Comparison of ENCODE assay signal across 17 cellular contexts in genomic region chr7:157396316-157397035, GRCh38. TPM values are rescaled to one million over a fixed set of nuclear protein-coding genes. Genes with fewer than 3 reads are reported as not detected.
A peak's percentile ranks its signal among the peaks of the same experiment; 100 is the strongest.
DNase-seq lines count a peak whose midpoint lies in the region; ATAC-seq and TF ChIP-seq lines count a peak whose summit lies in the region.
"Had no signal": no experiment of that assay in that cellular context is flagged by ENCODE, and none has a peak within 500 bp of the region (broad histone marks: within the 10 kb centered on the region; RNA-seq: fewer than 3 reads in every experiment).

No MANE protein-coding gene starts in this region.

- H3K27ac ChIP-seq in IMR-90 (ENCODE audit: insufficient read depth, low read length) (peak overlapping the region; percentile 96; the same call in 1 of the 2 replicates), hepatocyte (peak overlapping the region; percentile 23), trophoblast cell (ENCODE audit: low read depth, low read length) (no peak overlapping the region)
- H3K27ac ChIP-seq: colonic mucosa had no signal

- peak overlapping the region; percentile 44 for H3K4ac ChIP-seq in IMR-90 (ENCODE audit: low read depth, low read length)
- H3K4ac ChIP-seq in trophoblast cell (ENCODE audit: low read depth, low read length): no peak overlapping the region

- H3K56ac ChIP-seq in IMR-90 (ENCODE audit: extremely low read depth, insufficient read depth, low read length): no peak overlapping the region

- no peaks in the 10 kb centered on the region for H3K9me2 ChIP-seq in hepatocyte (replicated peaks; ENCODE audit: insufficient read depth)

- ATAC-seq in IMR-90 (ENCODE audit: low read depth): no peak
- ATAC-seq: activated CD8-positive, alpha-beta memory T cell treated with anti-CD3 and anti-CD28 coated beads, Interleukin-2, amount 10 ng/mL, durations not matched to agents 7 days and 5 days; activated T-helper 17 cell treated with anti-CD3 and anti-CD28 coated beads, Interleukin-2, amount 50 U/mL, for 72 hours; stimulated activated naive B cell treated with anti-CD40 and anti-IgM and Interleukin-4, amounts not matched to agents 10 μg/mL and 1 μg/mL and 100 μg/mL, for 72 hours had no signal

- DNase-seq in H7 (peak; percentile 66), IMR-90 (no peak), hepatocyte (ENCODE audit: low spot score) (no peak), trophoblast cell (no peak), NCI-H1105 treated with DMSO at 0.1 percent for 48 hours (lab: John Stamatoyannopoulos, UW) (no peak), globus pallidus (ENCODE audit: low spot score) (no peak), NCI-H524 treated with DMSO at 0.1 percent for 48 hours (lab: John Stamatoyannopoulos, UW) (no peak)
- DNase-seq: activated CD4-positive, alpha-beta T cell treated with anti-CD3 and anti-CD28 coated beads for 1 hour; activated CD8-positive, alpha-beta memory T cell treated with anti-CD3 and anti-CD28 coated beads, Interleukin-2, amount 10 ng/mL, durations not matched to agents 7 days and 5 days; colonic mucosa; HCEC 1CT; NCI-H1105; NCI-H2107; NCI-H510A; stimulated activated naive B cell treated with anti-CD40 and anti-IgM and Interleukin-4, amounts not matched to agents 10 μg/mL and 1 μg/mL and 100 μg/mL, for 72 hours had no signal

- no peak overlapping the region for H2AK5ac ChIP-seq in IMR-90 (ENCODE audit: low read depth, low read length)
- no peak overlapping the region for H2AK5ac ChIP-seq in trophoblast cell (ENCODE audit: low read length)

- dilution Hi-C loops in IMR-90 (cut with HindIII; ENCODE audit: low sequenced_read_pairs, unreplicated experiment): no loop called here

- H3K79me2 ChIP-seq in hepatocyte: peaks cover 44% of the 10 kb centered on the region
- peaks cover 3% of the 10 kb centered on the region for H3K79me2 ChIP-seq in trophoblast cell (ENCODE audit: control insufficient read depth, insufficient read depth, low read length, poor library complexity)

- peaks cover 51% of the 10 kb centered on the region for H4K20me1 ChIP-seq in IMR-90 (ENCODE audit: insufficient read depth, low read length)
- peaks cover 3% of the 10 kb centered on the region for H4K20me1 ChIP-seq in hepatocyte (ENCODE audit: insufficient read depth, poor library complexity, severe bottlenecking)

- H2BK5ac ChIP-seq in IMR-90 (ENCODE audit: low read depth, low read length, poor library complexity, severe bottlenecking): peak overlapping the region; percentile 14
- no peak overlapping the region for H2BK5ac ChIP-seq in trophoblast cell (ENCODE audit: low read depth, low read length, poor library complexity)

- no peak overlapping the region for H2BK12ac ChIP-seq in trophoblast cell (ENCODE audit: low read length)

- H3K9me3 ChIP-seq in IMR-90 (ENCODE audit: control insufficient read depth, insufficient read depth, low read length) (no peaks in the 10 kb centered on the region), hepatocyte (ENCODE audit: low read depth) (no peaks in the 10 kb centered on the region), trophoblast cell (ENCODE audit: insufficient read depth, low read depth, low read length) (no peaks in the 10 kb centered on the region)
- H3K9me3 ChIP-seq: colonic mucosa, tibial nerve had no signal

- H2AK9ac ChIP-seq in IMR-90 (replicated peaks; ENCODE audit: low read depth, low read length, poor library complexity): peak overlapping the region; percentile 20

- no peaks in the 10 kb centered on the region for H3K27me3 ChIP-seq in H7 (ENCODE audit: control insufficient read depth, insufficient read depth, low read length)
- no peaks in the 10 kb centered on the region for H3K27me3 ChIP-seq in IMR-90 (ENCODE audit: control insufficient read depth, insufficient read depth, low read length)
- no peaks in the 10 kb centered on the region for H3K27me3 ChIP-seq in hepatocyte
- no peaks in the 10 kb centered on the region for H3K27me3 ChIP-seq in trophoblast cell (ENCODE audit: insufficient read depth, low read length)
- H3K27me3 ChIP-seq: colonic mucosa, tibial nerve had no signal

- no peak overlapping the region for H2BK20ac ChIP-seq in IMR-90 (ENCODE audit: low read depth, low read length)

- H2BK120ac ChIP-seq in IMR-90 (ENCODE audit: low read depth, low read length) (no peak overlapping the region), trophoblast cell (ENCODE audit: insufficient read depth, low read length, poor library complexity) (no peak overlapping the region)

- H3K79me1 ChIP-seq in IMR-90 (ENCODE audit: low read depth in 1 of 2, low read length in 2 of 2) (peaks cover 33 to 83% of the 10 kb centered on the region in 2 experiments), trophoblast cell (ENCODE audit: low read length) (no peaks in the 10 kb centered on the region)

- H2BK15ac ChIP-seq in IMR-90 (ENCODE audit: low read depth, low read length): peak overlapping the region; percentile 49; the same call in 1 of the 3 replicates

- H3K4me1 ChIP-seq in IMR-90 (ENCODE audit: control insufficient read depth, insufficient read depth, low read length): peaks cover 16% of the 10 kb centered on the region
- H3K4me1 ChIP-seq in hepatocyte (ENCODE audit: insufficient read depth): peaks cover 17% of the 10 kb centered on the region
- peaks cover 17 to 18% of the 10 kb centered on the region in 2 experiments for H3K4me1 ChIP-seq in trophoblast cell (ENCODE audit: control insufficient read depth in 1 of 2, insufficient read depth in 2 of 2, low read length in 2 of 2)
- H3K4me1 ChIP-seq: colonic mucosa had no signal

- POLR2A ChIA-PET in IMR-90 (lab: Charles Lee; ENCODE audit: unreplicated experiment): no interaction called here

- 93% methylated on average over 7 of the region's 20 CpGs; no CpG with 5 or more reads in 1 of the 2 experiments for WGBS in IMR-90 (ENCODE audit: extremely low coverage in 2 of 2, insufficient read length in 1 of 2), 2 experiments
- 91% methylated on average over 20 of the region's 20 CpGs for WGBS in hepatocyte (ENCODE audit: low lambda C conversion rate, missing lambda C conversion rate)
- no CpG with 5 or more reads among the region's 20 CpGs for WGBS in trophoblast cell (ENCODE audit: extremely low coverage, insufficient coverage, insufficient read length)

- H4K8ac ChIP-seq in IMR-90 (ENCODE audit: low read depth in 2 of 2, low read length in 2 of 2): no peak overlapping the region
- no peak overlapping the region for H4K8ac ChIP-seq in trophoblast cell (ENCODE audit: low read depth, low read length)

- H4K12ac ChIP-seq in trophoblast cell (ENCODE audit: low read depth, low read length): no peak overlapping the region

- H3K14ac ChIP-seq in IMR-90 (replicated peaks; ENCODE audit: low read depth, low read length) (no peak overlapping the region), trophoblast cell (ENCODE audit: low read length) (no peak overlapping the region)

- peaks cover 37% of the 10 kb centered on the region for H3K9me1 ChIP-seq in IMR-90 (ENCODE audit: insufficient read depth, low read length)

- TF ChIP-seq POLR2A in IMR-90 (IDR thresholded peaks at IDR 0.05; ENCODE audit: low read depth, low read length): no peak

- intact Hi-C loops in IMR-90 (cut with micrococcal nuclease): no loop called here

- H3K18ac ChIP-seq in IMR-90 (ENCODE audit: low read depth, low read length) (no peak overlapping the region), trophoblast cell (ENCODE audit: low read length) (peak overlapping the region; percentile 34)

- TF ChIP-seq RAD21 in IMR-90 (IDR thresholded peaks at IDR 0.05; ENCODE audit: low read length): no peak

- H3K23ac ChIP-seq in IMR-90 (ENCODE audit: low read depth, low read length): no peak overlapping the region
- no peak overlapping the region for H3K23ac ChIP-seq in trophoblast cell (ENCODE audit: low read length)

- CTCF ChIA-PET in IMR-90 (lab: Yijun Ruan, JAX): no interaction called here

- H3K4me2 ChIP-seq in IMR-90 (ENCODE audit: low read depth, low read length) (no peak overlapping the region), hepatocyte (no peak overlapping the region), trophoblast cell (ENCODE audit: low read length) (no peak overlapping the region)

- H3K4me3 ChIP-seq in H7 (ENCODE audit: insufficient read depth, low read depth, low read length) (no peak overlapping the region), IMR-90 (ENCODE audit: insufficient read depth, low read depth, low read length) (no peak overlapping the region), hepatocyte (no peak overlapping the region), trophoblast cell (ENCODE audit: low read depth, low read length) (no peak overlapping the region)
- H3K4me3 ChIP-seq: colonic mucosa, tibial nerve had no signal

- H3K9ac ChIP-seq in IMR-90 (ENCODE audit: low read depth, low read length) (no peak overlapping the region), trophoblast cell (ENCODE audit: low read length) (no peak overlapping the region)

- H4K5ac ChIP-seq in IMR-90 (ENCODE audit: low read depth, low read length): no peak overlapping the region; the same call in 1 of the 2 replicates

- peaks cover 14% of the 10 kb centered on the region for H3K36me3 ChIP-seq in H7 (replicated peaks; ENCODE audit: control insufficient read depth, insufficient read depth, low read length)
- H3K36me3 ChIP-seq in IMR-90 (ENCODE audit: control insufficient read depth, insufficient read depth, low read length): peaks cover 27% of the 10 kb centered on the region; the same call in 1 of the 2 replicates
- no peaks in the 10 kb centered on the region for H3K36me3 ChIP-seq in hepatocyte (replicated peaks; ENCODE audit: insufficient read depth, low read depth)
- peaks cover 23 to 24% of the 10 kb centered on the region in 2 experiments for H3K36me3 ChIP-seq in trophoblast cell (ENCODE audit: control insufficient read depth in 1 of 2, insufficient read depth in 2 of 2, low read length in 2 of 2)
- H3K36me3 ChIP-seq: colonic mucosa had no signal

- H2AFZ ChIP-seq in IMR-90 (replicated peaks; ENCODE audit: low read length, poor library complexity): no peak overlapping the region
- no peak overlapping the region for H2AFZ ChIP-seq in hepatocyte
- H2AFZ ChIP-seq in trophoblast cell (ENCODE audit: insufficient read depth, low read length, poor library complexity): no peak overlapping the region

- no TSS peak for BruUV-seq in IMR-90 (replicated peaks; lab: Mats Ljungman, UMichigan)

- in situ Hi-C loops in IMR-90 (cut with MboI; ENCODE audit: low sequenced_read_pairs): loop anchor here (25.0 kb wide), 1 partner anchor 434 kb away; no protein-coding TSS in a partner anchor

- TF ChIP-seq CTCF in IMR-90 (conservative IDR thresholded peaks at IDR 0.05; ENCODE audit: low read depth, low read length): no peak
- no peak for TF ChIP-seq CTCF in hepatocyte (IDR thresholded peaks at IDR 0.05; ENCODE audit: poor library complexity)

- H4K91ac ChIP-seq in IMR-90 (ENCODE audit: insufficient read depth, low read depth, low read length): no peak overlapping the region
- H4K91ac ChIP-seq in trophoblast cell (ENCODE audit: low read depth, low read length): no peak overlapping the region

RNA-seq across cellular contexts. Expression of gene DNAJB6, which starts 59.7 kb away (rescaled TPM):
- 206 and 230 TPM in 2 replicates for total RNA-seq in H7 (2014; rRNA removed; shearing (Covaris generic))
- total RNA-seq in IMR-90 (2012; rRNA removed) (93.4 and 155 TPM in 2 replicates), hepatocyte (92.2 and 118 TPM in 2 replicates)
- polyA plus RNA-seq in IMR-90 (2012; rRNA removed) (127 and 165 TPM in 2 replicates), hepatocyte (106 and 110 TPM in 2 replicates)
- polyA plus RNA-seq in IMR-90 (2012; cell fraction: cytosol; rRNA removed): 56.9 and 61.4 TPM in 2 replicates
- 52.2 and 98.8 TPM in 2 replicates for polyA plus RNA-seq in IMR-90 (2012; cell fraction: nucleus; rRNA removed; ENCODE audit: low replicate concordance)
- 169 and 171 TPM in 2 replicates for polyA plus RNA-seq in trophoblast cell (2013)
